In the genomic region with DNA sequence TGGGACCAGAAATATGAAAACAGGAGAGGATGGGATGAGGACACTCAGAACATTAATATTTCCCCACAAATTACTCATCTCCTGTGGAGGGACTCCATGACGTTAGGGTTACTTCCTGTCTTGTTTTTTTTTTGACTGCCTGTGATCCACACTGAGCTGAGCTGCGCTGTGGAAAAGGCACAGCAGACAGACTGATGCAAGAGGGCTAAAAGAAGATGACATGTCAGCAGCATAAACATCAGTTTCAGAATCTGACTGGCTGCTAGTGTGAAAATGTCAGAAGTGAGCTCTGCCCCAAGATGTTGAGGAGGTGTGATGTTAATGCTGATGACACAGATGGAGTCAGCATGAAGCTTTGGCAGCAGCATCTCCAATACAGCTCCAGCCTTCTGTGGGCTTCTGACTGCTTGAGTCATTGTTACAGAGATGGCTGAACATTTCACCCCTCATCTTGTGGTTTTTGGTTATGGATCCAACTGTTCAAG, we compare ENCODE assay signal across 13 cellular contexts.
DNase-seq lines count a peak whose midpoint lies in the region; ATAC-seq and TF ChIP-seq lines count a peak whose summit lies in the region.
"Had no signal": no experiment of that assay in that cellular context is flagged by ENCODE, and none has a peak within 500 bp of the region (broad histone marks: within the 10 kb centered on the region; RNA-seq: fewer than 3 reads in every experiment).

No MANE protein-coding gene starts in this region.

- H3K27me3 ChIP-seq in MG63: no peaks in the 10 kb centered on the region

- peak overlapping the region; percentile 16 for H3K27ac ChIP-seq in mesodermal cell (ENCODE audit: low read depth, low read length, severe bottlenecking)
- H3K27ac ChIP-seq: prostate gland had no signal

- ATAC-seq in GM18868 (IDR thresholded peaks at IDR 0.05; ENCODE audit: unreplicated experiment) (no peak), HG02840 (IDR thresholded peaks at IDR 0.05; ENCODE audit: low FRiP score, unreplicated experiment) (no peak), HG02623 (IDR thresholded peaks at IDR 0.05; ENCODE audit: unreplicated experiment) (no peak), GM18870 (IDR thresholded peaks at IDR 0.05; ENCODE audit: unreplicated experiment) (no peak)
- ATAC-seq: GM23338 had no signal

- peaks cover 27% of the 10 kb centered on the region for H3K9me3 Mint-ChIP-seq in chondrocyte (ENCODE audit: low read depth)
- H3K9me3 Mint-ChIP-seq: GM23338 had no signal

- no peaks in the 10 kb centered on the region for H3K36me3 ChIP-seq in MG63
- H3K36me3 ChIP-seq in mesodermal cell (ENCODE audit: control insufficient read depth, insufficient read depth, low read length): no peaks in the 10 kb centered on the region
- H3K36me3 ChIP-seq: prostate gland had no signal

- H3K4me3 ChIP-seq in MG63 (no peak overlapping the region), mesodermal cell (ENCODE audit: extremely low read depth, insufficient read depth, low read length, poor library complexity, severe bottlenecking) (no peak overlapping the region)
- H3K4me3 ChIP-seq: GM23338, prostate gland had no signal

- H3K4me1 Mint-ChIP-seq in chondrocyte (ENCODE audit: low read depth): peaks cover 15% of the 10 kb centered on the region
- H3K4me1 Mint-ChIP-seq: activated B cell treated with CpG ODN at 0.5 μM for 24 hours, GM23338 had no signal

- peaks cover 8% of the 10 kb centered on the region for H3K36me3 Mint-ChIP-seq in chondrocyte (ENCODE audit: low read depth)

- TF ChIP-seq CTCF in chondrocyte (IDR thresholded peaks at IDR 0.05): no peak

- H3K27ac Mint-ChIP-seq in chondrocyte (ENCODE audit: unreplicated experiment): peak overlapping the region; percentile 93
- H3K27ac Mint-ChIP-seq: activated B cell treated with CpG ODN at 0.5 μM for 24 hours, GM23338, type B pancreatic cell had no signal

- no peaks in the 10 kb centered on the region for H3K27me3 Mint-ChIP-seq in chondrocyte (ENCODE audit: low read depth)
- H3K27me3 Mint-ChIP-seq: activated B cell treated with CpG ODN at 0.5 μM for 24 hours, type B pancreatic cell had no signal

- 83 to 100% methylated on average over 1 to 2 of the region's 2 CpGs for WGBS in mesodermal cell (ENCODE audit: insufficient coverage in 2 of 2), 2 experiments

- DNase-seq in AG08395 (ENCODE audit: low spot score) (peak; percentile 93), MG63 (peak; percentile 88), chondrocyte (ENCODE audit: low spot score) (no peak)
- DNase-seq: activated B cell treated with CpG ODN at 0.5 μM for 24 hours; effector CD4-positive, alpha-beta T cell had no signal

- peak overlapping the region; percentile 38 for H3K4me3 Mint-ChIP-seq in chondrocyte (ENCODE audit: unreplicated experiment)
- H3K4me3 Mint-ChIP-seq: activated B cell treated with CpG ODN at 0.5 μM for 24 hours, GM23338, type B pancreatic cell had no signal

- peaks cover 4% of the 10 kb centered on the region for H3K4me1 ChIP-seq in mesodermal cell (ENCODE audit: control insufficient read depth, insufficient read depth, low read length, poor library complexity, severe bottlenecking)
- H3K4me1 ChIP-seq: prostate gland had no signal

- H3K9me3 ChIP-seq in MG63 (peaks cover 9% of the 10 kb centered on the region), mesodermal cell (ENCODE audit: control insufficient read depth, low read length) (no peaks in the 10 kb centered on the region)
- H3K9me3 ChIP-seq: prostate gland had no signal
